8 cellular contexts compared by ENCODE assay signal in the genomic region with DNA sequence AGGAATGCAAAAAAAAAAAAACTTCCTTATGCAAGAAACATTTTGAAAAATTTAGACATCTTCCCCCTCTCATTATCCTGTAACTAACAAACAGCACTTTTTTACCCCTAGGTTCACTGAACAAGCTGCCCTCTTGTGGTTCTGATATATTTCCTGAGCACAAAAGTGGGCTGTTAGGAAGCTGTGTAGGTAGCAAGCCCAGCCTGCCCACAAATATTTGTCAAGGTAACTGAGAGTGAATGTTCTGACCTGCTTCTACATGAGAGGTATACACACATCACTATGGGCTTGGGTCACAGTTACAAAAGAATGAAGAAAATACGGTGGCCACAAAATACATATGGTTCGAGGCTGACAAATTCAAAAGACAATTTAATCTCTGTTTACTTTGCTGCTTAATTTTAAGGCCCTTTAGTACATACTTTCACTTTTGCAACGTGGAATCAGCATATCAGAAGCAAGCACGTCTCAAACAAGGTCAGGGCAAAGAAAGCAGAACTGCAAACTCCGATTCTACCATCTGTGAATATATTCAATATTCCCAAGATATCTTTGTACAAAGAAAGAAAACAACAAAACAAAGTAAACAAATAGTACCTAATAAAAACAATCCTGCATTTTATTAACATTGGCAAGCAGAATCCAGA.
DNase-seq lines count a peak whose midpoint lies in the region; TF ChIP-seq lines count a peak whose summit lies in the region.

No MANE protein-coding gene starts in this region.

- H3K9ac ChIP-seq in MM.1S (ENCODE audit: low read length) = peak overlapping the region; percentile 8; the same call in 1 of the 2 replicates

- peak; percentile 39 for DNase-seq in GF-D8 (lab: John Stamatoyannopoulos, UW)
- DNase-seq in HAP-1 (ENCODE audit: low spot score in 2 of 2) = peak; percentile 37 to 49
- peak; percentile 89 for DNase-seq in MM.1S
- DNase-seq in foreskin fibroblast = peak in 1 of 2 donors; percentile 44
- DNase-seq in sigmoid colon = no peak
- no peak for DNase-seq in activated CD8-positive, alpha-beta memory T cell treated with anti-CD3 and anti-CD28 coated beads, Interleukin-2, amount 50 U/mL, for 4 hours

- H3K9me2 ChIP-seq in MM.1S (replicated peaks; ENCODE audit: insufficient read depth, low read length) = no peaks in the 10 kb centered on the region

- no peak for TF ChIP-seq EP300 in sigmoid colon (IDR thresholded peaks at IDR 0.05)

- TF ChIP-seq POLR2A in sigmoid colon (IDR thresholded peaks at IDR 0.05) = no peak

- no peaks in the 10 kb centered on the region for H3K9me3 ChIP-seq in HAP-1
- no peaks in the 10 kb centered on the region for H3K9me3 ChIP-seq in MM.1S (replicated peaks; ENCODE audit: insufficient read depth, low read length)
- H3K9me3 ChIP-seq in sigmoid colon = no peaks in the 10 kb centered on the region

- TF ChIP-seq CTCF in MM.1S (IDR thresholded peaks at IDR 0.05; ENCODE audit: low read length) (peak; percentile 54; the same call in 1 of the 2 replicates), WI38 (IDR thresholded peaks at IDR 0.05; ENCODE audit: low read depth, low read length) (peak; percentile 25; the same call in 1 of the 2 replicates), foreskin fibroblast (IDR thresholded peaks at IDR 0.05; ENCODE audit: low read depth, low read length) (peak; percentile 35), sigmoid colon (IDR thresholded peaks at IDR 0.05) (no peak)

- H3K79me2 ChIP-seq in ACC112 (ENCODE audit: control insufficient read depth, insufficient read depth, low read length, unreplicated experiment) (no peaks in the 10 kb centered on the region), MM.1S (ENCODE audit: low read length) (peaks cover 68% of the 10 kb centered on the region)

- H2AFZ ChIP-seq in ACC112 (ENCODE audit: low read length, unreplicated experiment) (peak overlapping the region; percentile 55), MM.1S (ENCODE audit: low read length) (no peak overlapping the region)

- H3K36me3 ChIP-seq in ACC112 (ENCODE audit: insufficient read depth, low read length) = no peaks in the 10 kb centered on the region
- no peaks in the 10 kb centered on the region for H3K36me3 ChIP-seq in HAP-1 (replicated peaks)
- H3K36me3 ChIP-seq in MM.1S (replicated peaks; ENCODE audit: insufficient read depth, low read length) = no peaks in the 10 kb centered on the region
- H3K36me3 ChIP-seq in sigmoid colon = no peaks in the 10 kb centered on the region

- intact Hi-C loops in sigmoid colon (cut with DNase I) = no loop called here

- H3F3A ChIP-seq in MM.1S (ENCODE audit: insufficient read depth, low read length) = peaks cover 8% of the 10 kb centered on the region

- H3K4me2 ChIP-seq in MM.1S (ENCODE audit: low read depth, low read length) = peak overlapping the region; percentile 53

- H3K4me3 ChIP-seq in ACC112 (ENCODE audit: low read depth, low read length) (peak overlapping the region; percentile 70), HAP-1 (no peak overlapping the region), MM.1S (ENCODE audit: low read length) (peak overlapping the region; percentile 40), WI38 (ENCODE audit: low read depth, low read length) (peak overlapping the region; percentile 40), foreskin fibroblast (ENCODE audit: low read depth in 1 of 2, low read length in 2 of 2) (peak overlapping the region; percentile 40 to 53), sigmoid colon (peak overlapping the region in 3 of 4 donors; percentile 12 to 24 (median 17))

- in situ Hi-C loops in HAP-1 (cut with MboI; ENCODE audit: low sequenced_read_pairs) = no loop called here

- WGBS in sigmoid colon, 2 donors = 3 to 6% methylated on average over 5 of the region's 5 CpGs

- H3K27ac ChIP-seq in ACC112 (ENCODE audit: low read depth, low read length) = peak overlapping the region; percentile 38
- H3K27ac ChIP-seq in MM.1S (ENCODE audit: low read length) = peak overlapping the region; percentile 37; the same call in 1 of the 2 replicates
- H3K27ac ChIP-seq in sigmoid colon = peak overlapping the region; percentile 21 to 53 (median 39)

- no peaks in the 10 kb centered on the region for H4K20me1 ChIP-seq in MM.1S (ENCODE audit: insufficient read depth, low read length)

- H3K4me1 ChIP-seq in ACC112 (ENCODE audit: control insufficient read depth, insufficient read depth, low read length, unreplicated experiment) (peaks cover 15% of the 10 kb centered on the region), HAP-1 (no peaks in the 10 kb centered on the region), MM.1S (ENCODE audit: low read length) (no peaks in the 10 kb centered on the region), sigmoid colon (peaks cover 0 to 3% (median 0%) of the 10 kb centered on the region in 4 donors)

- H3K27me3 ChIP-seq in ACC112 (ENCODE audit: insufficient read depth, low read length) (no peaks in the 10 kb centered on the region), HAP-1 (ENCODE audit: low read depth) (no peaks in the 10 kb centered on the region), MM.1S (replicated peaks; ENCODE audit: insufficient read depth, low read length) (no peaks in the 10 kb centered on the region), sigmoid colon (no peaks in the 10 kb centered on the region)

Comparison
In these comparisons a context has a peak if more than half of its experiments do, and no peak if none do; other contexts are left out.
1. DNase-seq: peak in GF-D8 (single experiment), HAP-1 (2 of 2) and MM.1S (single experiment); none in sigmoid colon (single experiment) and activated CD8-positive, alpha-beta memory T cell treated with anti-CD3 and anti-CD28 coated beads, Interleukin-2, amount 50 U/mL, for 4 hours (single experiment).
2. CTCF ChIP-seq: peak in MM.1S (single experiment), WI38 (single experiment) and foreskin fibroblast (single experiment); none in sigmoid colon (0 of 4).
3. Peak in every context shown above with its lines, with median percentiles within 50 percentile points of each other: H3K27ac ChIP-seq.